8 cellular contexts compared by ENCODE assay signal in genomic region chr2:128027278-128027800, GRCh38. TPM values are rescaled to one million over a fixed set of nuclear protein-coding genes. Genes with fewer than 3 reads are reported as not detected.
DNase-seq lines count a peak whose midpoint lies in the region; ATAC-seq lines count a peak whose summit lies in the region.

No MANE protein-coding gene starts in this region.

- H3K36me3 ChIP-seq in mucosa of stomach (ENCODE audit: control insufficient read depth, insufficient read depth, low read length): no peaks in the 10 kb centered on the region

- peak overlapping the region; percentile 74 for H3K9ac ChIP-seq in mucosa of stomach (ENCODE audit: low read length)

- ATAC-seq in GM21723 (IDR thresholded peaks at IDR 0.05; ENCODE audit: unreplicated experiment) (peak; percentile 84), esophagus mucosa (peak; percentile 96)

- H3K4me1 Mint-ChIP-seq in activated T-cell treated with anti-CD3 and anti-CD28 coated beads, Interleukin-2, amount 50 U/mL, for 24 hours (ENCODE audit: low read depth): peaks cover 21% of the 10 kb centered on the region

- H3K36me3 Mint-ChIP-seq in activated T-cell treated with anti-CD3 and anti-CD28 coated beads, Interleukin-2, amount 50 U/mL, for 24 hours (ENCODE audit: low read depth): peaks cover 21% of the 10 kb centered on the region

- H3K4me3 ChIP-seq in Jurkat, Clone E6-1 (ENCODE audit: low read length): peak overlapping the region; percentile 84
- no peak overlapping the region for H3K4me3 ChIP-seq in mucosa of stomach (ENCODE audit: low read length)

- no peaks in the 10 kb centered on the region for H3K27me3 ChIP-seq in mucosa of stomach (ENCODE audit: control insufficient read depth, insufficient read depth, low read length)

- H3K4me3 Mint-ChIP-seq in activated T-cell treated with anti-CD3 and anti-CD28 coated beads, Interleukin-2, amount 50 U/mL, for 24 hours: peak overlapping the region; percentile 89

- H3K9me3 Mint-ChIP-seq in activated T-cell treated with anti-CD3 and anti-CD28 coated beads, Interleukin-2, amount 50 U/mL, for 24 hours: no peaks in the 10 kb centered on the region

- H3K9me3 ChIP-seq in mucosa of stomach (ENCODE audit: control insufficient read depth, low read length): no peaks in the 10 kb centered on the region

- DNase-seq in DMS114 treated with DMSO at 0.1 percent for 48 hours (lab: John Stamatoyannopoulos, UW; ENCODE audit: unreplicated experiment) (peak; percentile 71), OCI-M2 (lab: John Stamatoyannopoulos, UW; ENCODE audit: unreplicated experiment) (peak; percentile 59)
- DNase-seq in Jurkat, Clone E6-1 (ENCODE audit: low read depth, low spot score): peak; percentile 97
- DNase-seq in activated T-cell treated with anti-CD3 and anti-CD28 coated beads, Interleukin-2, amount 50 U/mL, for 24 hours: peak; percentile 99
- DNase-seq in stimulated activated CD8-positive, alpha-beta memory T cell treated with anti-CD3 and anti-CD28 coated beads, Interleukin-4, amount 100 ng/mL, for 4 hours (ENCODE audit: low read depth in 2 of 2, low spot score in 1 of 2): peak; percentile 97 to 99

- no peaks in the 10 kb centered on the region for H3K27me3 Mint-ChIP-seq in activated T-cell treated with anti-CD3 and anti-CD28 coated beads, Interleukin-2, amount 50 U/mL, for 24 hours

- H3K27ac Mint-ChIP-seq in activated T-cell treated with anti-CD3 and anti-CD28 coated beads, Interleukin-2, amount 50 U/mL, for 24 hours: peak overlapping the region; percentile 94

- no peaks in the 10 kb centered on the region for H3K4me1 ChIP-seq in mucosa of stomach (ENCODE audit: control insufficient read depth, insufficient read depth, low read length)

RNA-seq across cellular contexts. Expression of gene SAP130, which starts 0.5 kb away (rescaled TPM):
- polyA plus RNA-seq in Jurkat, Clone E6-1 (2012; ENCODE audit: insufficient read depth, insufficient read length): 26.8 TPM
- 14.3 TPM for total RNA-seq in esophagus mucosa
